18 cellular contexts compared by ENCODE assay signal in genomic region chr21:35171385-35171784, GRCh38.
DNase-seq lines count a peak whose midpoint lies in the region; ATAC-seq and TF ChIP-seq lines count a peak whose summit lies in the region.
"Had no signal": no experiment of that assay in that cellular context is flagged by ENCODE, and none has a peak within 500 bp of the region (broad histone marks: within the 10 kb centered on the region; RNA-seq: fewer than 3 reads in every experiment).

No MANE protein-coding gene starts in this region.

- no peak for DNase-seq in activated naive CD4-positive, alpha-beta T cell treated with anti-CD3 and anti-CD28 coated beads, Interleukin-2, amount 10 ng/mL, durations not matched to agents 7 days and 5 days
- no peak for DNase-seq in activated naive CD4-positive, alpha-beta T cell treated with anti-CD3 and anti-CD28 coated beads, Interleukin-2, amount 50 U/mL, for 72 hours (ENCODE audit: low spot score in 2 of 2)
- peak; percentile 12 for DNase-seq in KBM-7
- DNase-seq in effector memory CD8-positive, alpha-beta T cell: no peak
- DNase-seq in natural killer cell: no peak
- DNase-seq in CD8-positive, alpha-beta T cell: no peak
- no peak for DNase-seq in substantia nigra (lab: John Stamatoyannopoulos, UW)
- DNase-seq: COR-L47, DMS153, EL, H9, NCI-H1092, NCI-H2081 treated with DMSO at 0.1 percent for 48 hours, NCI-H510A treated with DMSO at 0.1 percent for 48 hours, NCI-H82 had no signal

- H3K9me3 Mint-ChIP-seq in activated naive CD4-positive, alpha-beta T cell treated with anti-CD3 and anti-CD28 coated beads, Interleukin-2, amount 10 ng/mL, durations not matched to agents 7 days and 5 days: peaks cover 23% of the 10 kb centered on the region
- H3K9me3 Mint-ChIP-seq in activated naive CD4-positive, alpha-beta T cell treated with anti-CD3 and anti-CD28 coated beads, Interleukin-2, amount 50 U/mL, for 72 hours: peaks cover 7 to 35% of the 10 kb centered on the region in 2 donors
- no peaks in the 10 kb centered on the region for H3K9me3 Mint-ChIP-seq in effector memory CD8-positive, alpha-beta T cell
- no peaks in the 10 kb centered on the region for H3K9me3 Mint-ChIP-seq in natural killer cell
- peaks cover 3% of the 10 kb centered on the region for H3K9me3 Mint-ChIP-seq in CD8-positive, alpha-beta T cell
- H3K9me3 Mint-ChIP-seq: H9 had no signal

- no peak overlapping the region for H3K4me3 ChIP-seq in CD8-positive, alpha-beta T cell (ENCODE audit: low read depth, low read length)
- H3K4me3 ChIP-seq: A549 had no signal

- H3K4me3 Mint-ChIP-seq in activated naive CD4-positive, alpha-beta T cell treated with anti-CD3 and anti-CD28 coated beads, Interleukin-2, amount 10 ng/mL, durations not matched to agents 7 days and 5 days: no peak overlapping the region
- peak overlapping the region in 1 of 2 donors; percentile 5 for H3K4me3 Mint-ChIP-seq in effector memory CD8-positive, alpha-beta T cell
- peak overlapping the region; percentile 61 for H3K4me3 Mint-ChIP-seq in natural killer cell
- no peak overlapping the region for H3K4me3 Mint-ChIP-seq in CD8-positive, alpha-beta T cell
- H3K4me3 Mint-ChIP-seq: H9 had no signal

- H3K9me3 ChIP-seq in CD8-positive, alpha-beta T cell (ENCODE audit: low read length): no peaks in the 10 kb centered on the region
- H3K9me3 ChIP-seq: A549 had no signal

- CTCF ChIA-PET in activated naive CD4-positive, alpha-beta T cell treated with anti-CD3 and anti-CD28 coated beads, Interleukin-2, amount 10 ng/mL, durations not matched to agents 7 days and 5 days (lab: Charles Lee): no interaction called here
- CTCF ChIA-PET in CD8-positive, alpha-beta T cell (lab: Charles Lee): interaction anchor here (1.1 kb wide), 1 partner anchor 17 kb away, joined by 3 read pairs; no protein-coding TSS in a partner anchor

- H3K27me3 Mint-ChIP-seq in activated naive CD4-positive, alpha-beta T cell treated with anti-CD3 and anti-CD28 coated beads, Interleukin-2, amount 10 ng/mL, durations not matched to agents 7 days and 5 days: peaks cover 4% of the 10 kb centered on the region
- no peaks in the 10 kb centered on the region for H3K27me3 Mint-ChIP-seq in effector memory CD8-positive, alpha-beta T cell
- H3K27me3 Mint-ChIP-seq in natural killer cell (ENCODE audit: low read depth in 2 of 2): no peaks in the 10 kb centered on the region
- no peaks in the 10 kb centered on the region for H3K27me3 Mint-ChIP-seq in CD8-positive, alpha-beta T cell (ENCODE audit: low read depth)

- peaks cover 41% of the 10 kb centered on the region for H3K4me1 Mint-ChIP-seq in activated naive CD4-positive, alpha-beta T cell treated with anti-CD3 and anti-CD28 coated beads, Interleukin-2, amount 10 ng/mL, durations not matched to agents 7 days and 5 days
- peaks cover 17 to 24% of the 10 kb centered on the region in 2 donors for H3K4me1 Mint-ChIP-seq in effector memory CD8-positive, alpha-beta T cell (ENCODE audit: low read depth in 2 of 2)
- H3K4me1 Mint-ChIP-seq in natural killer cell: peaks cover 40 to 44% of the 10 kb centered on the region in 2 donors
- peaks cover 35% of the 10 kb centered on the region for H3K4me1 Mint-ChIP-seq in CD8-positive, alpha-beta T cell (ENCODE audit: low read depth)

- H3K36me3 ChIP-seq in CD8-positive, alpha-beta T cell (ENCODE audit: insufficient read depth, low read length): no peaks in the 10 kb centered on the region

- no peak overlapping the region for H3K27ac ChIP-seq in CD8-positive, alpha-beta T cell (ENCODE audit: low read depth, low read length)
- no peak overlapping the region for H3K27ac ChIP-seq in substantia nigra (ENCODE audit: low read depth, low read length, poor library complexity, severe bottlenecking)
- H3K27ac ChIP-seq: A549, C4-2B had no signal

- no peaks in the 10 kb centered on the region for H3K27me3 ChIP-seq in CD8-positive, alpha-beta T cell (ENCODE audit: insufficient read depth, low read length)

- intact Hi-C loops in natural killer cell (cut with micrococcal nuclease): no loop called here
- intact Hi-C loops in CD8-positive, alpha-beta T cell (cut with DNase I, micrococcal nuclease): no loop called here

- peak overlapping the region; percentile 15 for H3K27ac Mint-ChIP-seq in activated naive CD4-positive, alpha-beta T cell treated with anti-CD3 and anti-CD28 coated beads, Interleukin-2, amount 10 ng/mL, durations not matched to agents 7 days and 5 days
- H3K27ac Mint-ChIP-seq in activated naive CD4-positive, alpha-beta T cell treated with anti-CD3 and anti-CD28 coated beads, Interleukin-2, amount 50 U/mL, for 72 hours: no peak overlapping the region
- H3K27ac Mint-ChIP-seq in effector memory CD8-positive, alpha-beta T cell: peak overlapping the region; percentile 29 to 41
- H3K27ac Mint-ChIP-seq in natural killer cell: peak overlapping the region in 1 of 2 donors; percentile 72
- H3K27ac Mint-ChIP-seq in CD8-positive, alpha-beta T cell: no peak overlapping the region
- H3K27ac Mint-ChIP-seq: H9 had no signal

- ATAC-seq in activated naive CD4-positive, alpha-beta T cell treated with anti-CD3 and anti-CD28 coated beads, Interleukin-2, amount 50 U/mL, for 72 hours: no peak
- no peak for ATAC-seq in effector memory CD8-positive, alpha-beta T cell (replicated peaks)
- no peak for ATAC-seq in natural killer cell
- no peak for ATAC-seq in GM18873 (IDR thresholded peaks at IDR 0.05; ENCODE audit: low FRiP score, unreplicated experiment)
- no peak for ATAC-seq in CD8-positive, alpha-beta T cell
- ATAC-seq: A549 had no signal

- TF ChIP-seq CTCF in natural killer cell (IDR thresholded peaks at IDR 0.05): no peak
- TF ChIP-seq CTCF in CD8-positive, alpha-beta T cell (IDR thresholded peaks at IDR 0.05): no peak

- POLR2A ChIA-PET in CD8-positive, alpha-beta T cell (lab: Charles Lee): no interaction called here

- H3K4me1 ChIP-seq in CD8-positive, alpha-beta T cell (ENCODE audit: insufficient read depth, low read length): peaks cover 27% of the 10 kb centered on the region
- H3K4me1 ChIP-seq: A549 had no signal

- peaks cover 24% of the 10 kb centered on the region for H3K36me3 Mint-ChIP-seq in activated naive CD4-positive, alpha-beta T cell treated with anti-CD3 and anti-CD28 coated beads, Interleukin-2, amount 10 ng/mL, durations not matched to agents 7 days and 5 days
- peaks cover 0 to 27% of the 10 kb centered on the region in 2 donors for H3K36me3 Mint-ChIP-seq in activated naive CD4-positive, alpha-beta T cell treated with anti-CD3 and anti-CD28 coated beads, Interleukin-2, amount 50 U/mL, for 72 hours
- H3K36me3 Mint-ChIP-seq in effector memory CD8-positive, alpha-beta T cell (ENCODE audit: insufficient read depth): peaks cover 3% of the 10 kb centered on the region
- H3K36me3 Mint-ChIP-seq in natural killer cell: no peaks in the 10 kb centered on the region
- no peaks in the 10 kb centered on the region for H3K36me3 Mint-ChIP-seq in CD8-positive, alpha-beta T cell

- in situ Hi-C loops in KBM-7 (cut with MboI; ENCODE audit: low pct_unique_long_range_greater_than_20kb, low sequenced_read_pairs): no loop called here

Comparison
In these comparisons a context has a peak if more than half of its experiments do, and no peak if none do; other contexts are left out.
1. H3K27ac Mint-ChIP-seq: peak in activated naive CD4-positive, alpha-beta T cell treated with anti-CD3 and anti-CD28 coated beads, Interleukin-2, amount 10 ng/mL, durations not matched to agents 7 days and 5 days (single experiment) and effector memory CD8-positive, alpha-beta T cell (2 of 2); none in activated naive CD4-positive, alpha-beta T cell treated with anti-CD3 and anti-CD28 coated beads, Interleukin-2, amount 50 U/mL, for 72 hours (0 of 2) and CD8-positive, alpha-beta T cell (single experiment).